11 cellular contexts compared by ENCODE assay signal in genomic region chr3:10357592-10358308, GRCh38. TPM values are rescaled to one million over a fixed set of nuclear protein-coding genes. Genes with fewer than 3 reads are reported as not detected.
DNase-seq lines count a peak whose midpoint lies in the region; ATAC-seq, FAIRE-seq and TF ChIP-seq lines count a peak whose summit lies in the region.
"Had no signal": no experiment of that assay in that cellular context is flagged by ENCODE, and none has a peak within 500 bp of the region (broad histone marks: within the 10 kb centered on the region; RNA-seq: fewer than 3 reads in every experiment).

No MANE protein-coding gene starts in this region.

- WGBS in SK-N-SH (ENCODE audit: low lambda C conversion rate) = 74% methylated on average over 3 of the region's 7 CpGs

- no peaks in the 10 kb centered on the region for H3K79me2 ChIP-seq in SK-N-SH (ENCODE audit: insufficient read depth)

- H3K36me3 ChIP-seq in SK-N-SH (replicated peaks in 1 of 2; ENCODE audit: control insufficient read depth in 1 of 2, insufficient read depth in 2 of 2, low read length in 1 of 2) = no peaks in the 10 kb centered on the region

- no peaks in the 10 kb centered on the region for H3K9me2 ChIP-seq in SK-N-SH

- no peak overlapping the region for H2AFZ ChIP-seq in SK-N-SH (ENCODE audit: low read depth)

- TF ChIP-seq POLR2A in NB4 (IDR thresholded peaks at IDR 0.05; ENCODE audit: extremely low read depth, insufficient read length) = no peak

- POLR2A ChIA-PET in SK-N-SH (lab: Yijun Ruan, JAX) = no interaction called here

- H3K4me3 ChIP-seq in SK-N-SH (ENCODE audit: low read depth in 2 of 2, low read length in 1 of 2) (no peak overlapping the region), NB4 (ENCODE audit: low read depth, low read length) (no peak overlapping the region)

- peaks cover 5% of the 10 kb centered on the region for H3K27me3 ChIP-seq in SK-N-SH (ENCODE audit: insufficient read depth)

- FAIRE-seq in GM19239 (lab: Jason Lieb, UNC) = no peak

- H3K4me3 Mint-ChIP-seq in stimulated activated naive B cell treated with anti-CD40 and anti-IgM and Interleukin-4, amounts not matched to agents 10 μg/mL and 1 μg/mL and 100 μg/mL, for 72 hours = no peak overlapping the region
- H3K4me3 Mint-ChIP-seq: activated T-cell treated with anti-CD3 and anti-CD28 coated beads, Interleukin-2, amount 50 U/mL, for 4 hours had no signal

- no peak for TF ChIP-seq RAD21 in SK-N-SH (IDR thresholded peaks at IDR 0.05; ENCODE audit: low read length)

- H3K27ac ChIP-seq in SK-N-SH (ENCODE audit: low read depth in 2 of 2, low read length in 1 of 2) = peak overlapping the region in 1 of 2 experiments; percentile 91; a peak in 2 of 4 replicates
- H3K27ac ChIP-seq in epithelial cell of prostate = peak overlapping the region; percentile 43
- H3K27ac ChIP-seq: C4-2B had no signal

- peaks cover 0 to 3% of the 10 kb centered on the region in 2 donors for H3K36me3 Mint-ChIP-seq in stimulated activated naive B cell treated with anti-CD40 and anti-IgM and Interleukin-4, amounts not matched to agents 10 μg/mL and 1 μg/mL and 100 μg/mL, for 72 hours

- no peaks in the 10 kb centered on the region for H3K9me3 ChIP-seq in SK-N-SH

- peak; percentile 68 for ATAC-seq in SK-N-SH treated with all-trans-retinoic acid at 6 μM for 48 hours
- peak; percentile 98 to 99 for ATAC-seq in stimulated activated naive B cell treated with anti-CD40 and anti-IgM and Interleukin-4, amounts not matched to agents 10 μg/mL and 1 μg/mL and 100 μg/mL, for 72 hours (replicated peaks)
- ATAC-seq: activated T-cell treated with anti-CD3 and anti-CD28 coated beads, Interleukin-2, amount 50 U/mL, for 4 hours had no signal

- H3K9me3 Mint-ChIP-seq in stimulated activated naive B cell treated with anti-CD40 and anti-IgM and Interleukin-4, amounts not matched to agents 10 μg/mL and 1 μg/mL and 100 μg/mL, for 72 hours = peaks cover 0 to 3% of the 10 kb centered on the region in 2 donors
- H3K9me3 Mint-ChIP-seq: activated T-cell treated with anti-CD3 and anti-CD28 coated beads, Interleukin-2, amount 50 U/mL, for 4 hours had no signal

- TF ChIP-seq CTCF in SK-N-SH (IDR thresholded peaks at IDR 0.05) (no peak), NB4 (IDR thresholded peaks at IDR 0.05; ENCODE audit: low read depth, low read length) (no peak)

- peak overlapping the region; percentile 67 for H3K27ac Mint-ChIP-seq in stimulated activated naive B cell treated with anti-CD40 and anti-IgM and Interleukin-4, amounts not matched to agents 10 μg/mL and 1 μg/mL and 100 μg/mL, for 72 hours

- peaks cover 41 to 48% of the 10 kb centered on the region in 2 donors for H3K4me1 Mint-ChIP-seq in stimulated activated naive B cell treated with anti-CD40 and anti-IgM and Interleukin-4, amounts not matched to agents 10 μg/mL and 1 μg/mL and 100 μg/mL, for 72 hours

- CTCF ChIA-PET in SK-N-SH (lab: Yijun Ruan, JAX) = interaction anchor here (1.3 to 4.6 kb wide), 4 partner anchors 14 to 401 kb away, joined by 3 to 33 read pairs (median 5); no protein-coding TSS in a partner anchor

- H4K20me1 ChIP-seq in SK-N-SH (ENCODE audit: insufficient read depth) = no peaks in the 10 kb centered on the region

- H3K9ac ChIP-seq in SK-N-SH = no peak overlapping the region

- DNase-seq in SK-N-SH (no peak), NB4 (ENCODE audit: low read depth) (peak; percentile 96), epithelial cell of prostate (ENCODE audit: low read depth, low spot score) (peak; percentile 27), NCI-H2171 (lab: John Stamatoyannopoulos, UW) (no peak), GM19239 (ENCODE audit: insufficient read length, low spot score) (no peak), NCI-H2171 treated with DMSO at 0.1 percent for 48 hours (lab: John Stamatoyannopoulos, UW) (no peak)
- DNase-seq in stimulated activated naive B cell treated with anti-CD40 and anti-IgM and Interleukin-4, amounts not matched to agents 10 μg/mL and 1 μg/mL and 100 μg/mL, for 72 hours = peak; percentile 64
- DNase-seq: activated T-cell treated with anti-CD3 and anti-CD28 coated beads, Interleukin-2, amount 50 U/mL, for 4 hours; midbrain had no signal

- peaks cover 8 to 47% of the 10 kb centered on the region in 2 experiments; a peak in 3 of 4 replicates for H3K4me1 ChIP-seq in SK-N-SH (ENCODE audit: control insufficient read depth in 1 of 2, insufficient read depth in 2 of 2, low read depth in 1 of 2, low read length in 1 of 2)

- no peaks in the 10 kb centered on the region for H3K27me3 Mint-ChIP-seq in stimulated activated naive B cell treated with anti-CD40 and anti-IgM and Interleukin-4, amounts not matched to agents 10 μg/mL and 1 μg/mL and 100 μg/mL, for 72 hours

- H3K4me2 ChIP-seq in SK-N-SH = no peak overlapping the region

- no peak for TF ChIP-seq EP300 in SK-N-SH (IDR thresholded peaks at IDR 0.05; ENCODE audit: borderline replicate concordance in 1 of 2, low read depth in 1 of 2, low read length in 1 of 2)

- H3F3A ChIP-seq in SK-N-SH (replicated peaks; ENCODE audit: insufficient read depth) = no peaks in the 10 kb centered on the region

TF ChIP-seq in SK-N-SH treated with all-trans-retinoic acid at 6 μM for 48 hours, 23 proteins besides CTCF, POLR2A, EP300 and RAD21 (continues in another document):
- TF ChIP-seq ZC3H10 (CRISPR knock-in tag; IDR thresholded peaks at IDR 0.05) (no peak), BACH2 (CRISPR knock-in tag; IDR thresholded peaks at IDR 0.05; ENCODE audit: borderline replicate concordance) (no peak), PPARA (CRISPR knock-in tag; IDR thresholded peaks at IDR 0.05; ENCODE audit: borderline replicate concordance) (no peak), GLIS3 (CRISPR knock-in tag; IDR thresholded peaks at IDR 0.05) (no peak), ZNF8 (CRISPR knock-in tag; IDR thresholded peaks at IDR 0.05) (no peak), ZNF565 (CRISPR knock-in tag; conservative IDR thresholded peaks at IDR 0.05; ENCODE audit: low read depth) (no peak), SNAI2 (CRISPR knock-in tag; IDR thresholded peaks at IDR 0.05) (no peak), CSDC2 (CRISPR knock-in tag; IDR thresholded peaks at IDR 0.05) (no peak), TCF4 (CRISPR knock-in tag; IDR thresholded peaks at IDR 0.05; ENCODE audit: borderline replicate concordance) (no peak), OSR1 (CRISPR knock-in tag; IDR thresholded peaks at IDR 0.05) (no peak)
- TF ChIP-seq, protein P1, sequence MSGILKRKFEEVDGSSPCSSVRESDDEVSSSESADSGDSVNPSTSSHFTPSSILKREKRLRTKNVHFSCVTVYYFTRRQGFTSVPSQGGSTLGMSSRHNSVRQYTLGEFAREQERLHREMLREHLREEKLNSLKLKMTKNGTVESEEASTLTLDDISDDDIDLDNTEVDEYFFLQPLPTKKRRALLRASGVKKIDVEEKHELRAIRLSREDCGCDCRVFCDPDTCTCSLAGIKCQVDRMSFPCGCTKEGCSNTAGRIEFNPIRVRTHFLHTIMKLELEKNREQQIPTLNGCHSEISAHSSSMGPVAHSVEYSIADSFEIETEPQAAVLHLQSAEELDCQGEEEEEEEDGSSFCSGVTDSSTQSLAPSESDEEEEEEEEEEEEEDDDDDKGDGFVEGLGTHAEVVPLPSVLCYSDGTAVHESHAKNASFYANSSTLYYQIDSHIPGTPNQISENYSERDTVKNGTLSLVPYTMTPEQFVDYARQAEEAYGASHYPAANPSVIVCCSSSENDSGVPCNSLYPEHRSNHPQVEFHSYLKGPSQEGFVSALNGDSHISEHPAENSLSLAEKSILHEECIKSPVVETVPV (CRISPR knock-in tag; IDR thresholded peaks at IDR 0.05) = no peak

TF ChIP-seq in SK-N-SH, 30 proteins besides CTCF, POLR2A, EP300 and RAD21 (continues in another document):
- TF ChIP-seq RFX5 (IDR thresholded peaks at IDR 0.05; ENCODE audit: low read length) = no peak
- no peak for TF ChIP-seq MEF2A (IDR thresholded peaks at IDR 0.05; ENCODE audit: borderline replicate concordance, low read depth)
- no peak for TF ChIP-seq NFIC (IDR thresholded peaks at IDR 0.05; ENCODE audit: borderline replicate concordance)
- TF ChIP-seq TCF12 (IDR thresholded peaks at IDR 0.05) = no peak
- TF ChIP-seq RCOR1 (IDR thresholded peaks at IDR 0.05; ENCODE audit: low read length) = no peak
- TF ChIP-seq REST (IDR thresholded peaks at IDR 0.05; ENCODE audit: low read depth, low read length) = no peak
- TF ChIP-seq NRF1 (IDR thresholded peaks at IDR 0.05; ENCODE audit: low read depth, low read length) = no peak
- no peak for TF ChIP-seq YY1 (IDR thresholded peaks at IDR 0.05; ENCODE audit: low read depth)
- TF ChIP-seq USF2 (IDR thresholded peaks at IDR 0.05; ENCODE audit: borderline replicate concordance, low read depth, low read length) = no peak

RNA-seq across cellular contexts. Expression of gene SEC13, which starts 36.8 kb away (rescaled TPM):
- polyA plus RNA-seq in SK-N-SH (2012; rRNA removed) = 198 and 215 TPM in 2 replicates
- polyA plus RNA-seq in SK-N-SH (2012; cell fraction: cytosol; rRNA removed) = 114 and 157 TPM in 2 replicates
- polyA plus RNA-seq in SK-N-SH (2012; cell fraction: nucleus; rRNA removed) = 214 and 216 TPM in 2 replicates

Comparison
In these comparisons a context has a peak if more than half of its experiments do, and no peak if none do; other contexts are left out.
1. DNase-seq: peak in NB4 (single experiment), epithelial cell of prostate (single experiment) and stimulated activated naive B cell treated with anti-CD40 and anti-IgM and Interleukin-4, amounts not matched to agents 10 μg/mL and 1 μg/mL and 100 μg/mL, for 72 hours (single experiment); none in SK-N-SH (single experiment), NCI-H2171 (single experiment), GM19239 (single experiment) and NCI-H2171 treated with DMSO at 0.1 percent for 48 hours (single experiment).